25 cellular contexts compared by ENCODE assay signal in genomic region chr5:1158647-1159340, GRCh38. TPM values are rescaled to one million over a fixed set of nuclear protein-coding genes. Genes with fewer than 3 reads are reported as not detected.
DNase-seq lines count a peak whose midpoint lies in the region; ATAC-seq and TF ChIP-seq lines count a peak whose summit lies in the region.
"Had no signal": no experiment of that assay in that cellular context is flagged by ENCODE, and none has a peak within 500 bp of the region (broad histone marks: within the 10 kb centered on the region; RNA-seq: fewer than 3 reads in every experiment).

No MANE protein-coding gene starts in this region.

- no peak overlapping the region for H3K4me3 ChIP-seq in right cardiac atrium (ENCODE audit: low read length)
- H3K4me3 ChIP-seq in heart left ventricle = no peak overlapping the region
- H3K4me3 ChIP-seq in endodermal cell (ENCODE audit: low read length) = no peak overlapping the region
- no peak overlapping the region for H3K4me3 ChIP-seq in spleen
- H3K4me3 ChIP-seq: BLaER1 treated with 17β-estradiol and CSF1 and Interleukin-3, amounts not matched to agents 10 nM and 100 nM; MG63; SK-N-MC had no signal

- no peaks in the 10 kb centered on the region for H3K36me3 ChIP-seq in heart left ventricle
- no peaks in the 10 kb centered on the region for H3K36me3 ChIP-seq in endodermal cell (ENCODE audit: control insufficient read depth, insufficient read depth, low read length)
- no peaks in the 10 kb centered on the region for H3K36me3 ChIP-seq in spleen
- H3K36me3 ChIP-seq: BLaER1 treated with 17β-estradiol and CSF1 and Interleukin-3, amounts not matched to agents 10 nM and 100 nM; MG63 had no signal

- no peak for ATAC-seq in right cardiac atrium
- ATAC-seq in heart left ventricle = no peak
- no peak for ATAC-seq in foreskin keratinocyte
- ATAC-seq: PC-3 had no signal

- CTCF ChIA-PET in RWPE1 (lab: Yijun Ruan, JAX) = no interaction called here
- CTCF ChIA-PET in activated CD4-positive, alpha-beta memory T cell treated with anti-CD3 and anti-CD28 coated beads for 36 hours (lab: Charles Lee) = no interaction called here

- POLR2A ChIA-PET in RWPE1 (lab: Yijun Ruan, JAX; ENCODE audit: low non-redundant PET) = no interaction called here
- POLR2A ChIA-PET in activated CD4-positive, alpha-beta memory T cell treated with anti-CD3 and anti-CD28 coated beads for 36 hours (lab: Charles Lee) = no interaction called here

- no peak overlapping the region for H3K27ac ChIP-seq in right cardiac atrium (ENCODE audit: low read length)
- no peak overlapping the region for H3K27ac ChIP-seq in heart left ventricle
- peak overlapping the region; percentile 36 for H3K27ac ChIP-seq in RWPE1
- no peak overlapping the region for H3K27ac ChIP-seq in endodermal cell (ENCODE audit: low read depth, low read length)
- H3K27ac ChIP-seq in foreskin keratinocyte = no peak overlapping the region
- no peak overlapping the region for H3K27ac ChIP-seq in spleen
- H3K27ac ChIP-seq: BLaER1 treated with 17β-estradiol and CSF1 and Interleukin-3, amounts not matched to agents 10 nM and 100 nM; SK-N-MC had no signal

- DNase-seq in right cardiac atrium (peak in 2 of 3 donors; percentile 7 to 18), heart left ventricle (no peak), RWPE1 (ENCODE audit: low spot score) (no peak), endodermal cell (no peak), foreskin keratinocyte (no peak), spleen (no peak)
- no peak for DNase-seq in activated CD4-positive, alpha-beta memory T cell treated with anti-CD3 and anti-CD28 coated beads for 36 hours
- DNase-seq: AML-193; CD4-positive, alpha-beta T cell; H9; HFFc6; KG1; MG63; NCI-H1105 treated with DMSO at 0.1 percent for 48 hours; NCI-H146; NCI-H1930; NCI-H446 treated with DMSO at 0.1 percent for 48 hours; NCI-H526; NCI-H82; NK-92 treated with Interleukin-12 subunit alpha and Interleukin-12 subunit beta, amount 100 ng/mL, for 24 hours; PC-3; SHP77 treated with DMSO at 0.1 percent for 48 hours had no signal

- H3K4me1 ChIP-seq in right cardiac atrium (ENCODE audit: control insufficient read depth, insufficient read depth, low read length) (no peaks in the 10 kb centered on the region), heart left ventricle (peaks cover 0 to 28% (median 5%) of the 10 kb centered on the region in 12 donors), endodermal cell (ENCODE audit: control insufficient read depth, insufficient read depth, low read length) (peaks cover 6% of the 10 kb centered on the region), foreskin keratinocyte (no peaks in the 10 kb centered on the region), spleen (peaks cover 0 to 44% (median 26%) of the 10 kb centered on the region in 6 donors)

- H3K9ac ChIP-seq in endodermal cell (ENCODE audit: extremely low read depth, low read length, poor library complexity, severe bottlenecking) = no peak overlapping the region
- H3K9ac ChIP-seq: BLaER1 treated with 17β-estradiol and CSF1 and Interleukin-3, amounts not matched to agents 10 nM and 100 nM had no signal

- H3K9me3 ChIP-seq in right cardiac atrium (ENCODE audit: control insufficient read depth, low read length) (no peaks in the 10 kb centered on the region), heart left ventricle (no peaks in the 10 kb centered on the region), endodermal cell (ENCODE audit: control insufficient read depth, low read length) (no peaks in the 10 kb centered on the region), spleen (peaks cover 0 to 7% (median 0%) of the 10 kb centered on the region in 8 donors)

- no peaks in the 10 kb centered on the region for H3K9me3 Mint-ChIP-seq in endodermal cell
- peaks cover 6% of the 10 kb centered on the region for H3K9me3 Mint-ChIP-seq in activated CD4-positive, alpha-beta memory T cell treated with anti-CD3 and anti-CD28 coated beads for 36 hours
- H3K9me3 Mint-ChIP-seq: CD4-positive, alpha-beta T cell had no signal

- peaks cover 32% of the 10 kb centered on the region for H3K4me1 Mint-ChIP-seq in endodermal cell
- peaks cover 3% of the 10 kb centered on the region for H3K4me1 Mint-ChIP-seq in activated CD4-positive, alpha-beta memory T cell treated with anti-CD3 and anti-CD28 coated beads for 36 hours (ENCODE audit: low read depth)

- H3K27ac Mint-ChIP-seq in endodermal cell = peak overlapping the region; percentile 88
- no peak overlapping the region for H3K27ac Mint-ChIP-seq in activated CD4-positive, alpha-beta memory T cell treated with anti-CD3 and anti-CD28 coated beads for 36 hours
- H3K27ac Mint-ChIP-seq: CD4-positive, alpha-beta T cell; H9; HFFc6 had no signal

- peak overlapping the region; percentile 10 for H3K4me3 Mint-ChIP-seq in endodermal cell
- H3K4me3 Mint-ChIP-seq in activated CD4-positive, alpha-beta memory T cell treated with anti-CD3 and anti-CD28 coated beads for 36 hours = no peak overlapping the region
- H3K4me3 Mint-ChIP-seq: CD4-positive, alpha-beta T cell; H9; HFFc6 had no signal

- TF ChIP-seq POLR2A in heart left ventricle (IDR thresholded peaks at IDR 0.05) (no peak), spleen (IDR thresholded peaks at IDR 0.05) (no peak)

- TF ChIP-seq CTCF in heart left ventricle (IDR thresholded peaks at IDR 0.05) (no peak), RWPE1 (conservative IDR thresholded peaks at IDR 0.05; ENCODE audit: low read depth) (no peak), endodermal cell (conservative IDR thresholded peaks at IDR 0.05) (no peak), foreskin keratinocyte (conservative IDR thresholded peaks at IDR 0.05) (no peak), spleen (IDR thresholded peaks at IDR 0.05 in 8 of 11, conservative IDR thresholded peaks at IDR 0.05 in 3 of 11) (no peak)

- H3K27me3 ChIP-seq in right cardiac atrium (ENCODE audit: control insufficient read depth, insufficient read depth) = no peaks in the 10 kb centered on the region
- peaks cover 17 to 37% (median 26%) of the 10 kb centered on the region in 9 donors for H3K27me3 ChIP-seq in heart left ventricle
- peaks cover 31% of the 10 kb centered on the region for H3K27me3 ChIP-seq in endodermal cell (ENCODE audit: control insufficient read depth, insufficient read depth, low read length, poor library complexity, severe bottlenecking)
- H3K27me3 ChIP-seq in foreskin keratinocyte = peaks cover 33% of the 10 kb centered on the region
- H3K27me3 ChIP-seq in spleen (replicated peaks in 1 of 7) = peaks cover 0 to 69% (median 28%) of the 10 kb centered on the region in 7 donors

- WGBS in right cardiac atrium = 80% methylated on average over 20 of the region's 20 CpGs
- 75 to 80% (median 79%) methylated on average over 20 of the region's 20 CpGs for WGBS in heart left ventricle, 4 donors
- WGBS in endodermal cell (ENCODE audit: insufficient coverage in 1 of 2, insufficient read length in 1 of 2), 2 experiments = 84% methylated on average over 13 to 20 of the region's 20 CpGs
- 82 to 85% (median 84%) methylated on average over 20 of the region's 20 CpGs for WGBS in spleen, 5 donors

- H3K27me3 Mint-ChIP-seq in endodermal cell (ENCODE audit: insufficient read depth) = peaks cover 37% of the 10 kb centered on the region
- peaks cover 32% of the 10 kb centered on the region for H3K27me3 Mint-ChIP-seq in activated CD4-positive, alpha-beta memory T cell treated with anti-CD3 and anti-CD28 coated beads for 36 hours

- intact Hi-C loops in right cardiac atrium (cut with DNase I) = no loop called here
- intact Hi-C loops in heart left ventricle (cut with DNase I) = no loop called here
- intact Hi-C loops in activated CD4-positive, alpha-beta memory T cell treated with anti-CD3 and anti-CD28 coated beads for 36 hours (cut with micrococcal nuclease) = no loop called here
- intact Hi-C loops in spleen (cut with DNase I; ENCODE audit: low total_unique reads) = no loop called here

- H3K36me3 Mint-ChIP-seq in endodermal cell (ENCODE audit: low read depth) = no peaks in the 10 kb centered on the region
- H3K36me3 Mint-ChIP-seq in activated CD4-positive, alpha-beta memory T cell treated with anti-CD3 and anti-CD28 coated beads for 36 hours = no peaks in the 10 kb centered on the region

RNA-seq across cellular contexts. Expression of gene SLC6A19, which starts 42.6 kb away (rescaled TPM):
- total RNA-seq in right cardiac atrium = not detected
- not detected for polyA plus RNA-seq in right cardiac atrium
- total RNA-seq in heart left ventricle = not detected
- not detected for polyA plus RNA-seq in heart left ventricle
- under 1 TPM; 0.09 to 0.15 TPM for total RNA-seq in endodermal cell
- not detected for polyA plus RNA-seq in endodermal cell (2013, experiment 1 of 2)
- not detected for polyA plus RNA-seq in endodermal cell (2013, experiment 2 of 2)
- not detected for total RNA-seq in activated CD4-positive, alpha-beta memory T cell treated with anti-CD3 and anti-CD28 coated beads for 36 hours
- total RNA-seq in foreskin keratinocyte = not detected in 2 replicates
- polyA plus RNA-seq in foreskin keratinocyte = not detected in 2 replicates
- under 1 TPM in 1 of 7 donors, not detected in 6; 0.50 TPM for total RNA-seq in spleen
- under 1 TPM in 1 of 3 donors, not detected in 2; under 0.01 TPM for polyA plus RNA-seq in spleen
- total RNA-seq: CD4-positive, alpha-beta T cell; H9; HFFc6; PC-3; RPMI7951 had no signal

RNA-seq across cellular contexts. Expression of gene SLC12A7, which starts 46.9 kb away (rescaled TPM):
- total RNA-seq in right cardiac atrium = 10 to 100 TPM; 57.2 to 80.5 (median 65.6) TPM
- polyA plus RNA-seq in right cardiac atrium = 28.5 TPM
- 100 to 1,000 TPM in 7 of 9 donors, 10 to 100 TPM in 2; 77.0 to 159 (median 132) TPM for total RNA-seq in heart left ventricle
- 10 to 100 TPM; 66.3 to 74.5 TPM for polyA plus RNA-seq in heart left ventricle
- 10 to 100 TPM; 58.9 to 61.6 TPM for total RNA-seq in endodermal cell
- 45.1 TPM for polyA plus RNA-seq in endodermal cell (2013, experiment 1 of 2)
- polyA plus RNA-seq in endodermal cell (2013, experiment 2 of 2) = 40.0 TPM
- 10 to 100 TPM; 10.1 to 10.8 TPM for total RNA-seq in activated CD4-positive, alpha-beta memory T cell treated with anti-CD3 and anti-CD28 coated beads for 36 hours
- 3.7 and 4.3 TPM in 2 replicates for total RNA-seq in foreskin keratinocyte
- 2.4 and 2.6 TPM in 2 replicates for polyA plus RNA-seq in foreskin keratinocyte
- total RNA-seq in spleen = 100 to 1,000 TPM in 2 of 7 donors, 10 to 100 TPM in 5; 40.4 to 120 (median 78.6) TPM
- polyA plus RNA-seq in spleen = 10 to 100 TPM in 2 of 3 donors, 1 to 10 TPM in 1; 8.6 to 27.0 (median 15.4) TPM

Comparison
In these comparisons a context has a peak if more than half of its experiments do, and no peak if none do; other contexts are left out.
1. DNase-seq: peak in right cardiac atrium (2 of 3); none in heart left ventricle (0 of 5), RWPE1 (single experiment), endodermal cell (single experiment), activated CD4-positive, alpha-beta memory T cell treated with anti-CD3 and anti-CD28 coated beads for 36 hours (single experiment), foreskin keratinocyte (0 of 2) and spleen (single experiment).